In the genomic region with DNA sequence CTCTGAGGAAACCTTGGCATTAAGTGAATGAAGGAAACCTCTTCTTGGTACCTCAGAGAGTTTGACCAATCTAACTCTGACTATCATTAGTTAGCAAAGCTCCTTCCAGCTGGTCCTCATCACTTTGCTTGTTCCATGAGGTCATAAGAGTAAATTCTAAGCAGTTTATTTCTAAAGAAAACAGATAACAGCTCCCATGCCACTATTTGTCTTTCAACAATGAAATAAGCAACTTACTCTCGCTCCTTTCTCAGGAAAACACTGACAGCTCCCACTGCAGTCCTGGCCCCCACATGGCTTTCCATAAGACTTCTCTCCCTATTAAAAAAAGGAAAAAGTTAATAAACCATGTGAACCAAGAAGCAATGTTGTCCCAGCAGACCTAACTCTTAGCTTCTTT, we compare ENCODE assay signal across 1 cellular context.
TF ChIP-seq lines count a peak whose summit lies in the region.

No MANE protein-coding gene starts in this region.

TF ChIP-seq in HepG2, 621 proteins besides CTCF, POLR2A, EP300 and RAD21 (continued from another document):
- TF ChIP-seq, protein P1, sequence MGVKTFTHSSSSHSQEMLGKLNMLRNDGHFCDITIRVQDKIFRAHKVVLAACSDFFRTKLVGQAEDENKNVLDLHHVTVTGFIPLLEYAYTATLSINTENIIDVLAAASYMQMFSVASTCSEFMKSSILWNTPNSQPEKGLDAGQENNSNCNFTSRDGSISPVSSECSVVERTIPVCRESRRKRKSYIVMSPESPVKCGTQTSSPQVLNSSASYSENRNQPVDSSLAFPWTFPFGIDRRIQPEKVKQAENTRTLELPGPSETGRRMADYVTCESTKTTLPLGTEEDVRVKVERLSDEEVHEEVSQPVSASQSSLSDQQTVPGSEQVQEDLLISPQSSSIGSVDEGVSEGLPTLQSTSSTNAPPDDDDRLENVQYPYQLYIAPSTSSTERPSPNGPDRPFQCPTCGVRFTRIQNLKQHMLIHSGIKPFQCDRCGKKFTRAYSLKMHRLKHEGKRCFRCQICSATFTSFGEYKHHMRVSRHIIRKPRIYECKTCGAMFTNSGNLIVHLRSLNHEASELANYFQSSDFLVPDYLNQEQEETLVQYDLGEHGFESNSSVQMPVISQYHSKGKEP (CRISPR knock-in tag; IDR thresholded peaks at IDR 0.05) = no peak
TF ChIP-seq in HepG2: peak in this region for 0.
